30 cellular contexts compared by ENCODE assay signal in genomic region chr2:129752686-129753085, GRCh38.
"Had no signal": no experiment of that assay in that cellular context is flagged by ENCODE, and none has a peak within 500 bp of the region (broad histone marks: within the 10 kb centered on the region; RNA-seq: fewer than 3 reads in every experiment).

No MANE protein-coding gene starts in this region.

- H3K4me3 Mint-ChIP-seq: activated CD4-positive, alpha-beta memory T cell treated with anti-CD3 and anti-CD28 coated beads, Interleukin-2, amount 10 ng/mL, durations not matched to agents 7 days and 5 days; activated CD8-positive, alpha-beta memory T cell treated with anti-CD3 and anti-CD28 coated beads, Interleukin-2, amount 10 ng/mL, durations not matched to agents 7 days and 5 days; activated naive CD4-positive, alpha-beta T cell treated with anti-CD3 and anti-CD28 coated beads, Interleukin-2, amount 10 ng/mL, durations not matched to agents 7 days and 5 days; activated naive CD8-positive, alpha-beta T cell; activated naive CD8-positive, alpha-beta T cell treated with anti-CD3 and anti-CD28 coated beads, Interleukin-2, amount 50 U/mL, for 24 hours; brain; IgD-negative memory B cell had no signal

- DNase-seq: activated CD4-positive, alpha-beta memory T cell treated with anti-CD3 and anti-CD28 coated beads, Interleukin-2, amount 10 ng/mL, durations not matched to agents 7 days and 5 days; activated CD4-positive, alpha-beta T cell treated with anti-CD3 and anti-CD28 coated beads for 1 hour; activated CD4-positive, alpha-beta T cell treated with anti-CD3 and anti-CD28 coated beads for 48 hours; activated CD4-positive, CD25-positive, alpha-beta regulatory T cell; activated CD8-positive, alpha-beta memory T cell treated with anti-CD3 and anti-CD28 coated beads for 24 hours; activated CD8-positive, alpha-beta memory T cell treated with anti-CD3 and anti-CD28 coated beads, Interleukin-2, amount 10 ng/mL, durations not matched to agents 7 days and 5 days; activated CD8-positive, alpha-beta memory T cell treated with anti-CD3 and anti-CD28 coated beads, Interleukin-2, amount 50 U/mL, for 48 hours; activated effector memory CD4-positive, alpha-beta T cell treated with Interleukin-2 at 50 U/mL for 16 hours; activated naive CD4-positive, alpha-beta T cell treated with anti-CD3 and anti-CD28 coated beads, Interleukin-2, amount 10 ng/mL, durations not matched to agents 7 days and 5 days; activated naive CD8-positive, alpha-beta T cell treated with anti-CD3 and anti-CD28 coated beads, Interleukin-2, amount 50 U/mL, for 24 hours; activated T-cell treated with anti-CD3 and anti-CD28 coated beads, Interleukin-2, amount 50 U/mL, for 48 hours; anterior cingulate cortex; Karpas-422; KBM-7; NCI-H1105; NCI-H1417 treated with DMSO at 0.1 percent for 48 hours; NCI-H1930; NCI-H2081 treated with DMSO at 0.1 percent for 48 hours; NCI-H226; NCI-H524 treated with DMSO at 0.1 percent for 48 hours; OCI-M1; Right ventricle myocardium superior; SW 1271; T-helper 1 cell; T-helper 2 cell; T-helper 9 cell had no signal

- H3K27me3 Mint-ChIP-seq: activated CD4-positive, alpha-beta memory T cell treated with anti-CD3 and anti-CD28 coated beads, Interleukin-2, amount 10 ng/mL, durations not matched to agents 7 days and 5 days had no signal

- H3K9me3 Mint-ChIP-seq: activated CD4-positive, alpha-beta memory T cell treated with anti-CD3 and anti-CD28 coated beads, Interleukin-2, amount 10 ng/mL, durations not matched to agents 7 days and 5 days; activated naive CD4-positive, alpha-beta T cell treated with anti-CD3 and anti-CD28 coated beads, Interleukin-2, amount 10 ng/mL, durations not matched to agents 7 days and 5 days; activated naive CD8-positive, alpha-beta T cell treated with anti-CD3 and anti-CD28 coated beads, Interleukin-2, amount 50 U/mL, for 24 hours had no signal

- H3K36me3 Mint-ChIP-seq: activated CD8-positive, alpha-beta memory T cell treated with anti-CD3 and anti-CD28 coated beads, Interleukin-2, amount 10 ng/mL, durations not matched to agents 7 days and 5 days; activated naive CD4-positive, alpha-beta T cell treated with anti-CD3 and anti-CD28 coated beads, Interleukin-2, amount 10 ng/mL, durations not matched to agents 7 days and 5 days; activated naive CD8-positive, alpha-beta T cell; IgD-negative memory B cell had no signal

- H3K4me1 Mint-ChIP-seq: activated CD4-positive, alpha-beta memory T cell treated with anti-CD3 and anti-CD28 coated beads, Interleukin-2, amount 10 ng/mL, durations not matched to agents 7 days and 5 days; activated CD8-positive, alpha-beta memory T cell treated with anti-CD3 and anti-CD28 coated beads, Interleukin-2, amount 10 ng/mL, durations not matched to agents 7 days and 5 days; activated naive CD4-positive, alpha-beta T cell treated with anti-CD3 and anti-CD28 coated beads, Interleukin-2, amount 10 ng/mL, durations not matched to agents 7 days and 5 days; activated naive CD8-positive, alpha-beta T cell treated with anti-CD3 and anti-CD28 coated beads, Interleukin-2, amount 50 U/mL, for 24 hours had no signal

- H3K27ac ChIP-seq: VCaP had no signal

- H3K27ac Mint-ChIP-seq: activated CD4-positive, alpha-beta memory T cell treated with anti-CD3 and anti-CD28 coated beads, Interleukin-2, amount 10 ng/mL, durations not matched to agents 7 days and 5 days; activated CD8-positive, alpha-beta memory T cell treated with anti-CD3 and anti-CD28 coated beads, Interleukin-2, amount 10 ng/mL, durations not matched to agents 7 days and 5 days; activated naive CD4-positive, alpha-beta T cell treated with anti-CD3 and anti-CD28 coated beads, Interleukin-2, amount 10 ng/mL, durations not matched to agents 7 days and 5 days; activated naive CD8-positive, alpha-beta T cell; activated naive CD8-positive, alpha-beta T cell treated with anti-CD3 and anti-CD28 coated beads, Interleukin-2, amount 50 U/mL, for 24 hours; IgD-negative memory B cell had no signal
